In the genomic region with DNA sequence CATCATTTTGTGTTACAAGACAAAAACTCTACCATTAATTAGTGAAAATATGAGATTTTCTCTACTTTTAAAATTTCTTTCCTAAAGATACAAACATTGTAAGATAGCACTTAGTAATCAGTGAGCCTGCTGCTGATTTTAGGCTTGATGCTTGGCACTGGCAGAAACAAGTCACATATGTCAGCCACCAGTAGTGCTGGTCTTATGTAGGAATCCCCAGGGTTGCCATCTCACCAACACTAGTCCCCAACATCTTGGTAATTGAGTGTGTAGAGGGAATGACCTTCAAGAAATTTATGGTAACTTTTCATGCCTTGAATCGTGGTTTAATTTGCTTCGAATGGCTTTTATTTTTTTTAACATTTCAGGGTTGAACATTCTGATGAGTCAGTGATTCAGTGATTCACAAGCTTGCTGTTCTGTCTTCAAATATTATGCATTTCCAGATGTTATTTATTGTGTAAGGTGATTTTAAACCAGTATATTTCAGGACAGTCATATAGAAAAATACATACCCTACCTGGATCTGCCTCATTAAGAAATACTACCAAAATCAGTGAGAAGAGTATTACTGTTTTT, we compare ENCODE assay signal across 11 cellular contexts. TPM values are rescaled to one million over a fixed set of nuclear protein-coding genes. Genes with fewer than 3 reads are reported as not detected.
DNase-seq lines count a peak whose midpoint lies in the region; ATAC-seq and TF ChIP-seq lines count a peak whose summit lies in the region.
"Had no signal": no experiment of that assay in that cellular context is flagged by ENCODE, and none has a peak within 500 bp of the region (broad histone marks: within the 10 kb centered on the region; RNA-seq: fewer than 3 reads in every experiment).

No MANE protein-coding gene starts in this region.

- H3K27me3 Mint-ChIP-seq in activated T-helper 2 cell treated with anti-CD3 and anti-CD28 coated beads, Interferon-gamma antibody, Interleukin-2, Interleukin-4, amounts not matched to agents 10 μg/mL and 5 μg/mL and 100 μg/mL, durations not matched to agents 14 hours and 24 hours and 36 hours (ENCODE audit: low read depth) = no peaks in the 10 kb centered on the region

- intact Hi-C loops in activated T-helper 2 cell treated with anti-CD3 and anti-CD28 coated beads, Interferon-gamma antibody, Interleukin-2, Interleukin-4, amounts not matched to agents 10 μg/mL and 5 μg/mL and 100 μg/mL, durations not matched to agents 14 hours and 24 hours and 36 hours (cut with micrococcal nuclease) = loop anchor here (5.0 kb wide), 1 partner anchor 318 kb away; a partner anchor contains a TSS

- no peak for ATAC-seq in stimulated activated effector memory CD8-positive, alpha-beta T cell treated with anti-CD3 and anti-CD28 coated beads, Interleukin-12 subunit alpha, Interleukin-12 subunit beta, amount 100 ng/mL, for 72 hours
- ATAC-seq in HG03108 (IDR thresholded peaks at IDR 0.05; ENCODE audit: unreplicated experiment) (no peak), GM21737 (IDR thresholded peaks at IDR 0.05; ENCODE audit: unreplicated experiment) (no peak), GM21717 (IDR thresholded peaks at IDR 0.05; ENCODE audit: unreplicated experiment) (no peak)
- ATAC-seq: left lobe of liver had no signal

- no peak for TF ChIP-seq CTCF in HFF-Myc (IDR thresholded peaks at IDR 0.05; ENCODE audit: low read depth, low read length, missing control alignments)

- peaks cover 23% of the 10 kb centered on the region for H3K4me1 Mint-ChIP-seq in activated T-helper 2 cell treated with anti-CD3 and anti-CD28 coated beads, Interferon-gamma antibody, Interleukin-2, Interleukin-4, amounts not matched to agents 10 μg/mL and 5 μg/mL and 100 μg/mL, durations not matched to agents 14 hours and 24 hours and 36 hours (ENCODE audit: low read depth)
- H3K4me1 Mint-ChIP-seq in stimulated activated effector memory CD8-positive, alpha-beta T cell treated with anti-CD3 and anti-CD28 coated beads, Interleukin-12 subunit alpha, Interleukin-12 subunit beta, amount 100 ng/mL, for 72 hours = peaks cover 18% of the 10 kb centered on the region

- H3K9me3 Mint-ChIP-seq in activated T-helper 2 cell treated with anti-CD3 and anti-CD28 coated beads, Interferon-gamma antibody, Interleukin-2, Interleukin-4, amounts not matched to agents 10 μg/mL and 5 μg/mL and 100 μg/mL, durations not matched to agents 14 hours and 24 hours and 36 hours = no peaks in the 10 kb centered on the region
- no peaks in the 10 kb centered on the region for H3K9me3 Mint-ChIP-seq in stimulated activated effector memory CD8-positive, alpha-beta T cell treated with anti-CD3 and anti-CD28 coated beads, Interleukin-12 subunit alpha, Interleukin-12 subunit beta, amount 100 ng/mL, for 72 hours

- H3K36me3 Mint-ChIP-seq in activated T-helper 2 cell treated with anti-CD3 and anti-CD28 coated beads, Interferon-gamma antibody, Interleukin-2, Interleukin-4, amounts not matched to agents 10 μg/mL and 5 μg/mL and 100 μg/mL, durations not matched to agents 14 hours and 24 hours and 36 hours (ENCODE audit: low read depth) = peaks cover 47% of the 10 kb centered on the region
- peaks cover 88% of the 10 kb centered on the region for H3K36me3 Mint-ChIP-seq in stimulated activated effector memory CD8-positive, alpha-beta T cell treated with anti-CD3 and anti-CD28 coated beads, Interleukin-12 subunit alpha, Interleukin-12 subunit beta, amount 100 ng/mL, for 72 hours

- H3K4me3 ChIP-seq in HFF-Myc (replicated peaks; ENCODE audit: low read depth, low read length) = no peak overlapping the region

- peak overlapping the region; percentile 40 for H3K27ac Mint-ChIP-seq in activated T-helper 2 cell treated with anti-CD3 and anti-CD28 coated beads, Interferon-gamma antibody, Interleukin-2, Interleukin-4, amounts not matched to agents 10 μg/mL and 5 μg/mL and 100 μg/mL, durations not matched to agents 14 hours and 24 hours and 36 hours
- H3K27ac Mint-ChIP-seq in stimulated activated effector memory CD8-positive, alpha-beta T cell treated with anti-CD3 and anti-CD28 coated beads, Interleukin-12 subunit alpha, Interleukin-12 subunit beta, amount 100 ng/mL, for 72 hours = peak overlapping the region; percentile 68

- peak; percentile 16 for DNase-seq in HFF-Myc (ENCODE audit: extremely low read depth, low read depth)
- no peak for DNase-seq in activated T-helper 2 cell treated with anti-CD3 and anti-CD28 coated beads, Interferon-gamma antibody, Interleukin-2, Interleukin-4, amounts not matched to agents 10 μg/mL and 5 μg/mL and 100 μg/mL, durations not matched to agents 14 hours and 24 hours and 36 hours (ENCODE audit: low spot score)
- DNase-seq in fibroblast of peridontal ligament (ENCODE audit: extremely low read depth) = peak; percentile 71
- no peak for DNase-seq in stimulated activated effector memory CD8-positive, alpha-beta T cell treated with anti-CD3 and anti-CD28 coated beads, Interleukin-12 subunit alpha, Interleukin-12 subunit beta, amount 100 ng/mL, for 72 hours (ENCODE audit: low spot score in 2 of 2)
- DNase-seq: activated CD4-positive, alpha-beta T cell treated with anti-CD3 and anti-CD28 coated beads, Interleukin-2, amount 50 U/mL, for 1 hour had no signal

- no peak overlapping the region for H3K4me3 Mint-ChIP-seq in activated T-helper 2 cell treated with anti-CD3 and anti-CD28 coated beads, Interferon-gamma antibody, Interleukin-2, Interleukin-4, amounts not matched to agents 10 μg/mL and 5 μg/mL and 100 μg/mL, durations not matched to agents 14 hours and 24 hours and 36 hours (ENCODE audit: low read depth)
- peak overlapping the region; percentile 32 for H3K4me3 Mint-ChIP-seq in stimulated activated effector memory CD8-positive, alpha-beta T cell treated with anti-CD3 and anti-CD28 coated beads, Interleukin-12 subunit alpha, Interleukin-12 subunit beta, amount 100 ng/mL, for 72 hours

RNA-seq across cellular contexts. Expression of a gene that starts 11.9 kb away (rescaled TPM):
- 20.4 and 22.2 TPM in 2 replicates for total RNA-seq in activated T-helper 2 cell treated with anti-CD3 and anti-CD28 coated beads, Interferon-gamma antibody, Interleukin-2, Interleukin-4, amounts not matched to agents 10 μg/mL and 5 μg/mL and 100 μg/mL, durations not matched to agents 14 hours and 24 hours and 36 hours

RNA-seq across cellular contexts. Expression of a gene that starts 45.7 kb away (rescaled TPM):
- total RNA-seq in activated T-helper 2 cell treated with anti-CD3 and anti-CD28 coated beads, Interferon-gamma antibody, Interleukin-2, Interleukin-4, amounts not matched to agents 10 μg/mL and 5 μg/mL and 100 μg/mL, durations not matched to agents 14 hours and 24 hours and 36 hours = not detected in 2 replicates
- total RNA-seq: dermis microvascular lymphatic vessel endothelial cell, left lobe of liver, temporal lobe had no signal

Comparison
In these comparisons a context has a peak if more than half of its experiments do, and no peak if none do; other contexts are left out.
1. DNase-seq: peak in HFF-Myc (single experiment) and fibroblast of peridontal ligament (single experiment); none in activated T-helper 2 cell treated with anti-CD3 and anti-CD28 coated beads, Interferon-gamma antibody, Interleukin-2, Interleukin-4, amounts not matched to agents 10 μg/mL and 5 μg/mL and 100 μg/mL, durations not matched to agents 14 hours and 24 hours and 36 hours (single experiment) and stimulated activated effector memory CD8-positive, alpha-beta T cell treated with anti-CD3 and anti-CD28 coated beads, Interleukin-12 subunit alpha, Interleukin-12 subunit beta, amount 100 ng/mL, for 72 hours (0 of 2).